ENCODE assay signal across 8 cellular contexts in the genomic region with DNA sequence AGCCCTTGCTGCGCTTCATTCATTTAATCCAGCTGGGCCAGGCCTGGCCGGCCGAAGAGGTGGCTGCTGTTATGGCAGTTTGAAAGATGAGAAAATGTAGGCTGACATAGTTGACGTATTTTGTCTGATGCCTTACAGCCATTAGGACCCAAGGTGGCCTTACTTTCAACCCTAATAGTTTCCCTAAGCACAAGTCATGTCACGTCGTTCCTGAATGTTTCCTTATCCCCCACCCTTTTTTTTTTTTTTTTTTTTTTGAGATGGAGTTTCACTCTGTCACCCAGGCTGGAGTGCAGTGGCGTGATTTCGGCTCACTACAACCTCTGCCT. TPM values are rescaled to one million over a fixed set of nuclear protein-coding genes. Genes with fewer than 3 reads are reported as not detected.
DNase-seq lines count a peak whose midpoint lies in the region; ATAC-seq and TF ChIP-seq lines count a peak whose summit lies in the region.

No MANE protein-coding gene starts in this region.

- peak overlapping the region; percentile 80 for H3K4me3 ChIP-seq in AG09309 (ENCODE audit: control insufficient read depth, low read depth, low read length)
- no peak overlapping the region for H3K4me3 ChIP-seq in KMS-11 (IDR thresholded peaks at IDR 0.05; ENCODE audit: insufficient read depth, low read depth, low read length)
- H3K4me3 ChIP-seq in naive thymus-derived CD4-positive, alpha-beta T cell (ENCODE audit: low read length): peak overlapping the region; percentile 83

- H3K4me1 ChIP-seq in KMS-11 (ENCODE audit: low read depth, poor library complexity, severe bottlenecking): peaks cover 21% of the 10 kb centered on the region
- peaks cover 9 to 15% of the 10 kb centered on the region in 2 donors for H3K4me1 ChIP-seq in naive thymus-derived CD4-positive, alpha-beta T cell (ENCODE audit: control insufficient read depth in 2 of 2, insufficient read depth in 2 of 2, low read length in 2 of 2)

- H3K27ac ChIP-seq in KMS-11: peak overlapping the region; percentile 70; the same call in 1 of the 2 replicates
- peak overlapping the region; percentile 79 for H3K27ac ChIP-seq in naive thymus-derived CD4-positive, alpha-beta T cell (ENCODE audit: low read depth, low read length)

- no peaks in the 10 kb centered on the region for H3K9me3 ChIP-seq in naive thymus-derived CD4-positive, alpha-beta T cell (ENCODE audit: control insufficient read depth in 2 of 3, low read length in 3 of 3)

- POLR2A ChIA-PET in naive thymus-derived CD4-positive, alpha-beta T cell (lab: Charles Lee): no interaction called here

- intact Hi-C loops in naive thymus-derived CD4-positive, alpha-beta T cell (cut with micrococcal nuclease): loop anchor here (1.0 to 5.0 kb wide), 10 partner anchors 22 to 606 kb away; partner anchors contain the start of genes CFAP20 (in 2 of the 2), GINS3 (in 2 of the 2), SETD6 (in 2 of the 2) and SLC38A7 (in 2 of the 2)

- H3K27me3 ChIP-seq in KMS-11 (ENCODE audit: insufficient read depth, low read depth): no peaks in the 10 kb centered on the region
- H3K27me3 ChIP-seq in naive thymus-derived CD4-positive, alpha-beta T cell (ENCODE audit: control insufficient read depth in 2 of 2, insufficient read depth in 2 of 2, low read length in 2 of 2): no peaks in the 10 kb centered on the region

- peaks cover 18% of the 10 kb centered on the region for H3K4me1 Mint-ChIP-seq in chondrocyte (ENCODE audit: low read depth)
- peaks cover 16 to 48% (median 40%) of the 10 kb centered on the region in 7 donors for H3K4me1 Mint-ChIP-seq in naive thymus-derived CD4-positive, alpha-beta T cell

- no peak for ATAC-seq in naive thymus-derived CD4-positive, alpha-beta T cell
- no peak for ATAC-seq in GM21381 (IDR thresholded peaks at IDR 0.05; ENCODE audit: unreplicated experiment)

- H3K36me3 ChIP-seq in KMS-11 (ENCODE audit: insufficient read depth): no peaks in the 10 kb centered on the region
- peaks cover 0 to 6% (median 0%) of the 10 kb centered on the region in 3 experiments for H3K36me3 ChIP-seq in naive thymus-derived CD4-positive, alpha-beta T cell (ENCODE audit: control insufficient read depth in 2 of 3, insufficient read depth in 3 of 3, low read length in 3 of 3)

- H3K9me3 Mint-ChIP-seq in chondrocyte (ENCODE audit: low read depth): no peaks in the 10 kb centered on the region
- no peaks in the 10 kb centered on the region for H3K9me3 Mint-ChIP-seq in naive thymus-derived CD4-positive, alpha-beta T cell

- peak overlapping the region; percentile 94 for H3K4me3 Mint-ChIP-seq in chondrocyte (ENCODE audit: unreplicated experiment)
- peak overlapping the region; percentile 93 to 99 (median 98) for H3K4me3 Mint-ChIP-seq in naive thymus-derived CD4-positive, alpha-beta T cell

- H3K27ac Mint-ChIP-seq in chondrocyte (ENCODE audit: unreplicated experiment): peak overlapping the region; percentile 96
- H3K27ac Mint-ChIP-seq in naive thymus-derived CD4-positive, alpha-beta T cell: peak overlapping the region; percentile 24 to 95 (median 91)

- no peak for TF ChIP-seq CTCF in AG09309 (IDR thresholded peaks at IDR 0.05; ENCODE audit: control insufficient read depth, insufficient read depth, low read depth, low read length, missing control alignments)
- no peak for TF ChIP-seq CTCF in KMS-11 (conservative IDR thresholded peaks at IDR 0.05; ENCODE audit: low read depth, low read length)
- TF ChIP-seq CTCF in chondrocyte (IDR thresholded peaks at IDR 0.05): peak; percentile 42

- H4K20me1 ChIP-seq in KMS-11 (ENCODE audit: insufficient read depth): 0 out of 2 replicates have a peak, but pooled peaks cover 3% of the 10 kb centered on the region

- H3K36me3 Mint-ChIP-seq in chondrocyte (ENCODE audit: low read depth): no peaks in the 10 kb centered on the region
- peaks cover 0 to 6% (median 0%) of the 10 kb centered on the region in 5 donors for H3K36me3 Mint-ChIP-seq in naive thymus-derived CD4-positive, alpha-beta T cell

- DNase-seq in AG09309 (ENCODE audit: low read depth): no peak
- DNase-seq in chondrocyte (ENCODE audit: low spot score): no peak
- DNase-seq in naive thymus-derived CD4-positive, alpha-beta T cell: no peak
- no peak for DNase-seq in NCI-H2227 (lab: John Stamatoyannopoulos, UW; ENCODE audit: unreplicated experiment)
- DNase-seq in LoVo (ENCODE audit: low spot score): no peak
- no peak for DNase-seq in GM03348 (ENCODE audit: low spot score)

- peaks cover 44% of the 10 kb centered on the region for H3K79me2 ChIP-seq in KMS-11 (ENCODE audit: insufficient read depth, low read depth)

- H3K4me2 ChIP-seq in KMS-11: peak overlapping the region; percentile 59; the same call in 1 of the 2 replicates

- H2AFZ ChIP-seq in KMS-11 (ENCODE audit: low read depth): peak overlapping the region; percentile 80

- peak overlapping the region; percentile 92; the same call in 1 of the 2 replicates for H3K9ac ChIP-seq in KMS-11

- H3K27me3 Mint-ChIP-seq in chondrocyte (ENCODE audit: low read depth): peaks cover 2% of the 10 kb centered on the region
- peaks cover 0 to 7% (median 0%) of the 10 kb centered on the region in 5 donors for H3K27me3 Mint-ChIP-seq in naive thymus-derived CD4-positive, alpha-beta T cell

- CTCF ChIA-PET in naive thymus-derived CD4-positive, alpha-beta T cell (lab: Charles Lee): interaction anchor here (0.6 to 2.6 kb wide), 2 partner anchors 22 to 245 kb away, joined by 3 to 9 read pairs; no protein-coding TSS in a partner anchor

RNA-seq across cellular contexts. Expression of gene GOT2, which starts 0.3 kb away (rescaled TPM):
- 54.5 to 74.9 TPM (median 55.4 TPM) in 3 replicates for total RNA-seq in chondrocyte
- 10 to 100 TPM; 24.3 to 76.6 (median 38.0) TPM for total RNA-seq in naive thymus-derived CD4-positive, alpha-beta T cell
- 10 to 100 TPM; 64.7 to 90.1 TPM for polyA plus RNA-seq in naive thymus-derived CD4-positive, alpha-beta T cell

RNA-seq across cellular contexts. Expression of gene SLC38A7, which starts 49.9 kb away (rescaled TPM):
- total RNA-seq in chondrocyte: 37.6 to 47.3 TPM (median 45.1 TPM) in 3 replicates
- 10 to 100 TPM; 10.2 to 16.8 (median 16.7) TPM for total RNA-seq in naive thymus-derived CD4-positive, alpha-beta T cell
- 1 to 10 TPM; 3.4 to 5.6 TPM for polyA plus RNA-seq in naive thymus-derived CD4-positive, alpha-beta T cell
